26 cellular contexts compared by ENCODE assay signal in genomic region chr2:162919111-162919510, GRCh38.
"Had no signal": no experiment of that assay in that cellular context is flagged by ENCODE, and none has a peak within 500 bp of the region (broad histone marks: within the 10 kb centered on the region; RNA-seq: fewer than 3 reads in every experiment).

No MANE protein-coding gene starts in this region.

- H3K9me3 ChIP-seq: colonic mucosa, gastroesophageal sphincter, heart left ventricle, neutrophil, sigmoid colon, testis, tibial artery had no signal

- H3K4me3 ChIP-seq: colonic mucosa, gastroesophageal sphincter, heart left ventricle, hepatocyte, left lung, sigmoid colon, skin epidermis, spleen, testis, tibial artery had no signal

- H3K27ac ChIP-seq: colonic mucosa, epithelial cell of prostate, foreskin keratinocyte, gastroesophageal sphincter, heart left ventricle, hepatocyte, left lung, neutrophil, parathyroid adenoma, sigmoid colon, skin epidermis, spleen, testis, tibial artery had no signal

- H3K9ac ChIP-seq: parathyroid adenoma had no signal

- H3K27me3 ChIP-seq: colonic mucosa, foreskin keratinocyte, gastroesophageal sphincter, heart left ventricle, hepatocyte, left lung, neutrophil, sigmoid colon, spleen, testis, tibial artery had no signal

- ATAC-seq: esophagus mucosa; foreskin keratinocyte; gastroesophageal sphincter; heart left ventricle; left cardiac atrium; left lung; naive thymus-derived CD8-positive, alpha-beta T cell; stimulated activated memory B cell treated with anti-CD40 and anti-IgM and Interleukin-4, amounts not matched to agents 10 μg/mL and 1 μg/mL and 100 μg/mL, for 72 hours; stimulated activated naive CD8-positive, alpha-beta T cell treated with anti-CD3 and anti-CD28 coated beads, Interleukin-15, Interleukin-2, amounts not matched to agents 100 U/mL and 50 U/mL, for 24 hours had no signal

- H2AFZ ChIP-seq: hepatocyte, parathyroid adenoma had no signal

- DNase-seq: colonic mucosa; effector CD8-positive, alpha-beta T cell; endodermal cell; foreskin keratinocyte; heart left ventricle; left cardiac atrium; left lung; mesenchymal stem cell; midbrain; naive thymus-derived CD8-positive, alpha-beta T cell; nephron progenitor cell; sigmoid colon; spleen; stimulated activated CD4-positive, alpha-beta T cell treated with anti-CD3 and anti-CD28 coated beads, Interleukin-4, amount 100 ng/mL, for 4 hours; stimulated activated naive CD8-positive, alpha-beta T cell treated with anti-CD3 and anti-CD28 coated beads, Interleukin-15, Interleukin-2, amounts not matched to agents 100 U/mL and 50 U/mL, for 24 hours; substantia nigra; testis; tibial artery had no signal

- H3K4me1 ChIP-seq: colonic mucosa, gastroesophageal sphincter, heart left ventricle, left lung, parathyroid adenoma, sigmoid colon, spleen, testis, tibial artery had no signal

- H3K79me2 ChIP-seq: hepatocyte, parathyroid adenoma had no signal

- H3K36me3 ChIP-seq: colonic mucosa, gastroesophageal sphincter, heart left ventricle, left lung, neutrophil, sigmoid colon, spleen, tibial artery had no signal

- H3K4me2 ChIP-seq: hepatocyte had no signal
